Comparison of ENCODE assay signal across 8 cellular contexts in genomic region chr13:75537401-75538365, GRCh38. TPM values are rescaled to one million over a fixed set of nuclear protein-coding genes. Genes with fewer than 3 reads are reported as not detected.
DNase-seq lines count a peak whose midpoint lies in the region; ATAC-seq and TF ChIP-seq lines count a peak whose summit lies in the region.

Gene COMMD6 (minus strand): TSS chr13:75537841. CDS start chr13:75537805, 36 bp downstream.

- DNase-seq in DMS79 treated with DMSO at 0.1 percent for 48 hours (lab: John Stamatoyannopoulos, UW) (peak; percentile 76), esophagus muscularis mucosa (ENCODE audit: extremely low spot score) (peak; percentile 93)
- DNase-seq in activated T-cell treated with anti-CD3 and anti-CD28 coated beads, Interleukin-2, amount 50 U/mL, for 72 hours = peak; percentile 78 to 80
- peak; percentile 39 to 49 for DNase-seq in stimulated activated CD8-positive, alpha-beta memory T cell treated with anti-CD3 and anti-CD28 coated beads, Interleukin-7, amount 100 ng/mL, for 48 hours (ENCODE audit: extremely low read depth in 1 of 2, low read depth in 1 of 2)

- WGBS in esophagus muscularis mucosa = under 1% methylated on average over 51 of the region's 51 CpGs

- intact Hi-C loops in esophagus muscularis mucosa (cut with DNase I) = loop anchor here (5.0 kb wide), 1 partner anchor 55 kb away; the partner anchor contains the start of gene TBC1D4

- peaks cover 23 to 46% (median 35%) of the 10 kb centered on the region in 3 donors for H3K4me1 Mint-ChIP-seq in IgD-negative memory B cell
- H3K4me1 Mint-ChIP-seq in activated T-cell treated with anti-CD3 and anti-CD28 coated beads, Interleukin-2, amount 50 U/mL, for 72 hours (ENCODE audit: low read depth) = peaks cover 40% of the 10 kb centered on the region

- H3K36me3 Mint-ChIP-seq in IgD-negative memory B cell = peaks cover 9% of the 10 kb centered on the region
- peaks cover 3 to 8% of the 10 kb centered on the region in 2 donors for H3K36me3 Mint-ChIP-seq in activated T-cell treated with anti-CD3 and anti-CD28 coated beads, Interleukin-2, amount 50 U/mL, for 72 hours (ENCODE audit: insufficient read depth in 2 of 2)

- H3K27me3 ChIP-seq in esophagus muscularis mucosa (no peaks in the 10 kb centered on the region), muscle layer of duodenum (ENCODE audit: low read depth, low read length) (no peaks in the 10 kb centered on the region)

- peak within 1 kb of the TSS; percentile 56 to 96 (median 92) for H3K27ac Mint-ChIP-seq in IgD-negative memory B cell
- H3K27ac Mint-ChIP-seq in activated T-cell treated with anti-CD3 and anti-CD28 coated beads, Interleukin-2, amount 50 U/mL, for 72 hours = peak within 1 kb of the TSS; percentile 99

- peaks cover 2% of the 10 kb centered on the region for H3K27me3 Mint-ChIP-seq in IgD-negative memory B cell
- no peaks in the 10 kb centered on the region for H3K27me3 Mint-ChIP-seq in activated T-cell treated with anti-CD3 and anti-CD28 coated beads, Interleukin-2, amount 50 U/mL, for 72 hours (ENCODE audit: low read depth)

- H3K9me3 Mint-ChIP-seq in IgD-negative memory B cell = no peaks in the 10 kb centered on the region
- no peaks in the 10 kb centered on the region for H3K9me3 Mint-ChIP-seq in activated T-cell treated with anti-CD3 and anti-CD28 coated beads, Interleukin-2, amount 50 U/mL, for 72 hours

- H3K4me3 Mint-ChIP-seq in IgD-negative memory B cell = peak within 1 kb of the TSS; percentile 95 to 98 (median 98)
- peak within 1 kb of the TSS; percentile 95 to 96 for H3K4me3 Mint-ChIP-seq in activated T-cell treated with anti-CD3 and anti-CD28 coated beads, Interleukin-2, amount 50 U/mL, for 72 hours

- peak within 1 kb of the TSS; percentile 74 to 90 (median 84) for H3K4me3 ChIP-seq in esophagus muscularis mucosa
- H3K4me3 ChIP-seq in muscle layer of duodenum (ENCODE audit: low read depth in 1 of 2, low read length in 2 of 2) = peak within 1 kb of the TSS; percentile 97 to 100

- peak; percentile 96 for ATAC-seq in GM21576 (IDR thresholded peaks at IDR 0.05; ENCODE audit: unreplicated experiment)
- ATAC-seq in activated T-cell treated with anti-CD3 and anti-CD28 coated beads, Interleukin-2, amount 50 U/mL, for 72 hours (replicated peaks in 1 of 2) = peak; percentile 95

- H3K27ac ChIP-seq in esophagus muscularis mucosa (replicated peaks in 1 of 4) (peak within 1 kb of the TSS; percentile 76 to 87 (median 80)), muscle layer of duodenum (ENCODE audit: low read length) (peak within 1 kb of the TSS; percentile 79)

- peaks cover 9 to 39% (median 25%) of the 10 kb centered on the region in 4 donors for H3K4me1 ChIP-seq in esophagus muscularis mucosa
- H3K4me1 ChIP-seq in muscle layer of duodenum (ENCODE audit: control insufficient read depth in 1 of 2, insufficient read depth in 2 of 2, low read length in 2 of 2) = peaks cover 8 to 12% of the 10 kb centered on the region in 2 donors

- peak; percentile 37 to 87 (median 38) for TF ChIP-seq CTCF in esophagus muscularis mucosa (IDR thresholded peaks at IDR 0.05)

- H3K36me3 ChIP-seq in esophagus muscularis mucosa (peaks cover 0 to 18% (median 9%) of the 10 kb centered on the region in 4 donors), muscle layer of duodenum (ENCODE audit: control insufficient read depth in 1 of 2, insufficient read depth in 2 of 2, low read length in 2 of 2) (peaks cover 0 to 8% of the 10 kb centered on the region in 2 donors)

- no peak for TF ChIP-seq POLR2A in esophagus muscularis mucosa (IDR thresholded peaks at IDR 0.05; ENCODE audit: low read depth)

- no peaks in the 10 kb centered on the region for H3K9me3 ChIP-seq in esophagus muscularis mucosa
- H3K9me3 ChIP-seq in muscle layer of duodenum (ENCODE audit: control insufficient read depth in 1 of 2, low read length in 2 of 2) = no peaks in the 10 kb centered on the region

- TF ChIP-seq EP300 in esophagus muscularis mucosa (IDR thresholded peaks at IDR 0.05) = no peak

TF ChIP-seq in PFSK-1, 5 proteins besides CTCF, POLR2A, EP300 and RAD21:
- TF ChIP-seq REST (IDR thresholded peaks at IDR 0.05; ENCODE audit: insufficient read depth in 1 of 2, low read depth in 2 of 2, low read length in 2 of 2) (no peak), TAF1 (IDR thresholded peaks at IDR 0.05; ENCODE audit: borderline replicate concordance, insufficient read depth, low read length) (peak; percentile 73; the same call in 1 of the 2 replicates), FOXP2 (optimal IDR thresholded peaks at IDR 0.05; ENCODE audit: borderline replicate concordance, extremely low read depth, extremely low read length, insufficient read depth) (no peak), POLR2AphosphoS5 (IDR thresholded peaks at IDR 0.05; ENCODE audit: low read depth, low read length) (peak; percentile 84), SIN3A (IDR thresholded peaks at IDR 0.05; ENCODE audit: borderline replicate concordance, insufficient read depth, low read length) (peak; percentile 4; the same call in 1 of the 2 replicates)

RNA-seq across cellular contexts. Expression of gene COMMD6, which starts in this region (rescaled TPM):
- polyA plus RNA-seq in IgD-negative memory B cell = 574 TPM
- 77.4 TPM for polyA plus RNA-seq in PFSK-1 (2012; ENCODE audit: insufficient read length, low read depth)
- total RNA-seq in activated T-cell treated with anti-CD3 and anti-CD28 coated beads, Interleukin-2, amount 50 U/mL, for 72 hours = 100 to 1,000 TPM; 125 to 128 TPM
- total RNA-seq in esophagus muscularis mucosa = 100 to 1,000 TPM in 3 of 4 donors, 10 to 100 TPM in 1; 83.2 to 156 (median 109) TPM

Comparison
In these comparisons a context has a peak if more than half of its experiments do, and no peak if none do; other contexts are left out.
1. Peak in every context shown above with its lines: DNase-seq, ATAC-seq, H3K4me3 ChIP-seq and H3K27ac ChIP-seq.